In genomic region chr1:61740970-61741681, GRCh38 we compare ENCODE assay signal across 8 cellular contexts. TPM values are rescaled to one million over a fixed set of nuclear protein-coding genes. Genes with fewer than 3 reads are reported as not detected.
DNase-seq lines count a peak whose midpoint lies in the region; ATAC-seq and TF ChIP-seq lines count a peak whose summit lies in the region.
"Not testable (repeated sequence)": the region's sequence is repeated elsewhere in the genome, so short reads cannot be mapped to it uniquely, and the experiment has no call there.

No MANE protein-coding gene starts in this region.

- H3K4me1 Mint-ChIP-seq in activated B cell treated with CpG ODN at 0.5 μM for 24 hours (peaks cover 10% of the 10 kb centered on the region), memory B cell (peaks cover 14% of the 10 kb centered on the region)

- H3K79me1 ChIP-seq in trophoblast cell (ENCODE audit: low read length), result peaks cover 12% of the 10 kb centered on the region

- not testable (repeated sequence) for H3K27me3 ChIP-seq in MM.1S (replicated peaks; ENCODE audit: insufficient read depth, low read length); adipocyte (replicated peaks; ENCODE audit: control insufficient read depth, insufficient read depth, low read length); trophoblast cell (ENCODE audit: insufficient read depth, low read length); transverse colon

- peak overlapping the region; percentile 94 for H3K4me3 Mint-ChIP-seq in activated B cell treated with CpG ODN at 0.5 μM for 24 hours
- peak overlapping the region; percentile 91 for H3K4me3 Mint-ChIP-seq in memory B cell

- POLR2A ChIA-PET in activated B cell treated with CpG ODN at 0.5 μM for 24 hours (lab: Charles Lee), result not testable (repeated sequence)

- peak overlapping the region; percentile 66 for H2BK12ac ChIP-seq in trophoblast cell (ENCODE audit: low read length)

- not testable (repeated sequence) for TF ChIP-seq EP300 in transverse colon (IDR thresholded peaks at IDR 0.05; ENCODE audit: low read depth)

- H3K36me3 ChIP-seq in MM.1S (replicated peaks; ENCODE audit: insufficient read depth, low read length); adipocyte (ENCODE audit: control insufficient read depth, insufficient read depth, low read length, severe bottlenecking); trophoblast cell (ENCODE audit: control insufficient read depth in 1 of 2, insufficient read depth in 2 of 2, low read length in 2 of 2); transverse colon: not testable (repeated sequence)

- not testable (repeated sequence) for H2BK5ac ChIP-seq in trophoblast cell (ENCODE audit: low read depth, low read length, poor library complexity)

- H3K27ac Mint-ChIP-seq in activated B cell treated with CpG ODN at 0.5 μM for 24 hours, result peak overlapping the region; percentile 19
- H3K27ac Mint-ChIP-seq in memory B cell, result peak overlapping the region; percentile 87

- WGBS in trophoblast cell (ENCODE audit: extremely low coverage, insufficient coverage, insufficient read length), result no CpG with 5 or more reads among the region's 18 CpGs
- 83 to 88% methylated on average over 15 to 18 of the region's 18 CpGs for WGBS in transverse colon (ENCODE audit: low coverage in 1 of 2), 2 donors

- not testable (repeated sequence) for H4K20me1 ChIP-seq in MM.1S (ENCODE audit: insufficient read depth, low read length)

- DNase-seq in DMS53 (lab: John Stamatoyannopoulos, UW) (peak; percentile 45), transverse colon (peak; percentile 22)
- DNase-seq in MM.1S; activated B cell treated with CpG ODN at 0.5 μM for 24 hours; adipocyte (ENCODE audit: low read depth); epithelial cell of proximal tubule (ENCODE audit: low read depth); memory B cell (ENCODE audit: low spot score in 2 of 2); trophoblast cell: not testable (repeated sequence)

- CTCF ChIA-PET in activated B cell treated with CpG ODN at 0.5 μM for 24 hours (lab: Charles Lee), result not testable (repeated sequence)

- not testable (repeated sequence) for H3K27ac ChIP-seq in MM.1S (ENCODE audit: low read length); trophoblast cell (ENCODE audit: low read depth, low read length)
- H3K27ac ChIP-seq in transverse colon, result peak overlapping the region; percentile 97 to 98 (median 98)

- H3K4ac ChIP-seq in trophoblast cell (ENCODE audit: low read depth, low read length), result not testable (repeated sequence)

- not testable (repeated sequence) for H4K91ac ChIP-seq in trophoblast cell (ENCODE audit: low read depth, low read length)

- peak overlapping the region; percentile 89 for H2AFZ ChIP-seq in MM.1S (ENCODE audit: low read length)
- not testable (repeated sequence) for H2AFZ ChIP-seq in trophoblast cell (ENCODE audit: insufficient read depth, low read length, poor library complexity)

- peak overlapping the region; percentile 43; the same call in 1 of the 2 replicates for H3K9ac ChIP-seq in MM.1S (ENCODE audit: low read length)
- H3K9ac ChIP-seq in adipocyte (ENCODE audit: low read length), result peak overlapping the region; percentile 90
- H3K9ac ChIP-seq in trophoblast cell (ENCODE audit: low read length), result not testable (repeated sequence)

- not testable (repeated sequence) for H3K36me3 Mint-ChIP-seq in activated B cell treated with CpG ODN at 0.5 μM for 24 hours (ENCODE audit: low read depth); memory B cell

- H4K8ac ChIP-seq in trophoblast cell (ENCODE audit: low read depth, low read length), result not testable (repeated sequence)

- intact Hi-C loops in activated B cell treated with CpG ODN at 0.5 μM for 24 hours (cut with micrococcal nuclease), result loop anchor here (5.0 kb wide), 1 partner anchor 664 kb away; no protein-coding TSS in a partner anchor
- intact Hi-C loops in transverse colon (cut with DNase I; ENCODE audit: low total_unique reads), result not testable (repeated sequence)

- H3K4me2 ChIP-seq in MM.1S (ENCODE audit: low read depth, low read length) (peak overlapping the region; percentile 92), trophoblast cell (ENCODE audit: low read length) (peak overlapping the region; percentile 60)

- H3K27me3 Mint-ChIP-seq in activated B cell treated with CpG ODN at 0.5 μM for 24 hours, memory B cell: not testable (repeated sequence)

- H2AK5ac ChIP-seq in trophoblast cell (ENCODE audit: low read length), result not testable (repeated sequence)

- not testable (repeated sequence) for H3K9me2 ChIP-seq in MM.1S (replicated peaks; ENCODE audit: insufficient read depth, low read length)

- not testable (repeated sequence) for H3K18ac ChIP-seq in trophoblast cell (ENCODE audit: low read length)

- H3K9me3 Mint-ChIP-seq in activated B cell treated with CpG ODN at 0.5 μM for 24 hours, memory B cell: not testable (repeated sequence)

- H3F3A ChIP-seq in MM.1S (ENCODE audit: insufficient read depth, low read length), result not testable (repeated sequence)

- not testable (repeated sequence) for ATAC-seq in activated B cell treated with CpG ODN at 0.5 μM for 24 hours (ENCODE audit: low read depth); memory B cell (ENCODE audit: low read depth)

- not testable (repeated sequence) for H4K12ac ChIP-seq in trophoblast cell (ENCODE audit: low read depth, low read length)

- H3K4me3 ChIP-seq in MM.1S (ENCODE audit: low read length) (peak overlapping the region; percentile 80), adipocyte (ENCODE audit: low read length) (peak overlapping the region; percentile 77), epithelial cell of proximal tubule (ENCODE audit: low read depth, low read length) (peak overlapping the region; percentile 87), transverse colon (peak overlapping the region in 2 of 4 donors; percentile 94 to 97)
- not testable (repeated sequence) for H3K4me3 ChIP-seq in trophoblast cell (ENCODE audit: low read depth, low read length)

- not testable (repeated sequence) for H3K14ac ChIP-seq in trophoblast cell (ENCODE audit: low read length)

- TF ChIP-seq CTCF in MM.1S (IDR thresholded peaks at IDR 0.05; ENCODE audit: low read length); activated B cell treated with CpG ODN at 0.5 μM for 24 hours (IDR thresholded peaks at IDR 0.05); epithelial cell of proximal tubule (conservative IDR thresholded peaks at IDR 0.05; ENCODE audit: low read depth, low read length); transverse colon (IDR thresholded peaks at IDR 0.05): not testable (repeated sequence)

- H2BK120ac ChIP-seq in trophoblast cell (ENCODE audit: insufficient read depth, low read length, poor library complexity), result not testable (repeated sequence)

- H3K9me3 ChIP-seq in MM.1S (replicated peaks; ENCODE audit: insufficient read depth, low read length); adipocyte (ENCODE audit: control insufficient read depth, low read length); trophoblast cell (ENCODE audit: insufficient read depth, low read depth, low read length); transverse colon: not testable (repeated sequence)

- not testable (repeated sequence) for H3K79me2 ChIP-seq in MM.1S (ENCODE audit: low read length)
- peaks cover 12% of the 10 kb centered on the region for H3K79me2 ChIP-seq in trophoblast cell (ENCODE audit: control insufficient read depth, insufficient read depth, low read length, poor library complexity)

- TF ChIP-seq POLR2A in transverse colon (IDR thresholded peaks at IDR 0.05), result not testable (repeated sequence)

- not testable (repeated sequence) for H3K23ac ChIP-seq in trophoblast cell (ENCODE audit: low read length)

- not testable (repeated sequence) for H3K4me1 ChIP-seq in MM.1S (ENCODE audit: low read length); adipocyte (ENCODE audit: control insufficient read depth, insufficient read depth, low read length)
- peaks cover 9 to 11% of the 10 kb centered on the region in 2 experiments for H3K4me1 ChIP-seq in trophoblast cell (ENCODE audit: control insufficient read depth in 1 of 2, insufficient read depth in 2 of 2, low read length in 2 of 2)
- H3K4me1 ChIP-seq in transverse colon, result peaks cover 0 to 21% (median 10%) of the 10 kb centered on the region in 4 donors

- in situ Hi-C loops in transverse colon (cut with MboI; ENCODE audit: low pct_ligation_motif_present in 1 of 4, low pct_unique_long_range_greater_than_20kb in 1 of 4, low sequenced_read_pairs in 3 of 4), result not testable (repeated sequence)

RNA-seq across cellular contexts. Expression of gene PATJ, which starts 1.2 kb away (rescaled TPM):
- 22.5 and 31.2 TPM in 2 replicates for total RNA-seq in activated B cell treated with CpG ODN at 0.5 μM for 24 hours
- 13.9 and 42.1 TPM in 2 replicates for total RNA-seq in epithelial cell of proximal tubule
- polyA plus RNA-seq in trophoblast cell (2013), result 25.8 and 26.4 TPM in 2 replicates
- 100 to 1,000 TPM; 119 to 299 (median 149) TPM for total RNA-seq in transverse colon

RNA-seq across cellular contexts. Expression of gene TM2D1, which starts 16.2 kb away (rescaled TPM):
- 33.6 and 41.4 TPM in 2 replicates for total RNA-seq in activated B cell treated with CpG ODN at 0.5 μM for 24 hours
- 43.3 and 59.5 TPM in 2 replicates for total RNA-seq in epithelial cell of proximal tubule
- polyA plus RNA-seq in trophoblast cell (2013), result 26.4 and 26.9 TPM in 2 replicates
- total RNA-seq in transverse colon, result 10 to 100 TPM in 3 of 4 donors, 1 to 10 TPM in 1; 4.6 to 92.0 (median 62.6) TPM
